ENCODE assay signal across 10 cellular contexts in the genomic region with DNA sequence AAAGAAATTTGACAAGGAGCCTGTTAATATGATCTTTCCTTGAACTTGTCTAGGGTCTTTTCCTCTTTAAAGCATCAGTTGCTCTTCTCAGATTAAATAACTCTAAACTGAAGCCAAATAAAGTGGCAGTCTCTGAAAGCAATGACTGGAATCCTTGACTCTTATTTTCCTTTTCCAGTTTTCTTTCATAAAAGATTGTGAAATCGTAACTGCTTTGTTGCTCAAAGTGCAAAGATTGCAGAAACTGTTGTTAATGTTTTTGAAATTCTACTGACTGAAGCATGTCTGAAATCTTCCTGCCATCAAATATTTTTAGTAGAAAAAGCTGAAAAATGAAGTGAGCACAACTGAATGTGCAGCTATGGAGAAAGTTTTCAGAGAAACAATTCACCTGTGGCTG. TPM values are rescaled to one million over a fixed set of nuclear protein-coding genes. Genes with fewer than 3 reads are reported as not detected.
DNase-seq lines count a peak whose midpoint lies in the region; ATAC-seq and TF ChIP-seq lines count a peak whose summit lies in the region.
"Had no signal": no experiment of that assay in that cellular context is flagged by ENCODE, and none has a peak within 500 bp of the region (broad histone marks: within the 10 kb centered on the region; RNA-seq: fewer than 3 reads in every experiment).

No MANE protein-coding gene starts in this region.

- TF ChIP-seq CTCF in CD14-positive monocyte (IDR thresholded peaks at IDR 0.05), result no peak
- no peak for TF ChIP-seq CTCF in HFFc6 (IDR thresholded peaks at IDR 0.05)
- no peak for TF ChIP-seq CTCF in natural killer cell (IDR thresholded peaks at IDR 0.05)
- no peak for TF ChIP-seq CTCF in Calu3 (IDR thresholded peaks at IDR 0.05; ENCODE audit: unreplicated experiment)

- BruUV-seq in Calu3 (replicated peaks; lab: Mats Ljungman, UMichigan), result no TSS peak

- DNase-seq in CD14-positive monocyte (ENCODE audit: low spot score) (no peak), HFFc6 (no peak), natural killer cell (no peak), Calu3 (no peak), SW 1271 (lab: John Stamatoyannopoulos, UW) (no peak)
- DNase-seq in activated naive CD8-positive, alpha-beta T cell treated with anti-CD3 and anti-CD28 coated beads, Interleukin-2, amount 50 U/mL, for 24 hours, result no peak
- no peak for DNase-seq in effector CD4-positive, alpha-beta T cell

- no peaks in the 10 kb centered on the region for H3K9me3 Mint-ChIP-seq in CD14-positive monocyte
- H3K9me3 Mint-ChIP-seq in HFFc6, result no peaks in the 10 kb centered on the region
- H3K9me3 Mint-ChIP-seq in activated naive CD8-positive, alpha-beta T cell treated with anti-CD3 and anti-CD28 coated beads, Interleukin-2, amount 50 U/mL, for 24 hours, result no peaks in the 10 kb centered on the region
- no peaks in the 10 kb centered on the region for H3K9me3 Mint-ChIP-seq in natural killer cell
- H3K9me3 Mint-ChIP-seq in Calu3 (ENCODE audit: low read depth, unreplicated experiment), result no peaks in the 10 kb centered on the region

- H3K4me3 Mint-ChIP-seq in CD14-positive monocyte (peak overlapping the region; percentile 93 to 99), HFFc6 (peak overlapping the region; percentile 11; the same call in 1 of the 2 replicates), natural killer cell (peak overlapping the region; percentile 45), Calu3 (ENCODE audit: low read depth, unreplicated experiment) (no peak overlapping the region)
- H3K4me3 Mint-ChIP-seq in activated naive CD8-positive, alpha-beta T cell treated with anti-CD3 and anti-CD28 coated beads, Interleukin-2, amount 50 U/mL, for 24 hours, result peak overlapping the region; percentile 91

- H3K27me3 Mint-ChIP-seq in CD14-positive monocyte (ENCODE audit: low read depth in 3 of 3), result peaks cover 0 to 3% (median 2%) of the 10 kb centered on the region in 3 donors
- H3K27me3 Mint-ChIP-seq in HFFc6 (ENCODE audit: insufficient read depth), result peaks cover 2% of the 10 kb centered on the region; the same call in 1 of the 2 replicates
- no peaks in the 10 kb centered on the region for H3K27me3 Mint-ChIP-seq in activated naive CD8-positive, alpha-beta T cell treated with anti-CD3 and anti-CD28 coated beads, Interleukin-2, amount 50 U/mL, for 24 hours
- H3K27me3 Mint-ChIP-seq in natural killer cell (ENCODE audit: low read depth in 2 of 2), result no peaks in the 10 kb centered on the region
- H3K27me3 Mint-ChIP-seq in Calu3 (ENCODE audit: unreplicated experiment), result no peaks in the 10 kb centered on the region

- peaks cover 25 to 26% of the 10 kb centered on the region in 2 donors for H3K36me3 Mint-ChIP-seq in CD14-positive monocyte
- H3K36me3 Mint-ChIP-seq in HFFc6 (ENCODE audit: low read depth), result peaks cover 4% of the 10 kb centered on the region; the same call in 1 of the 2 replicates
- H3K36me3 Mint-ChIP-seq in activated naive CD8-positive, alpha-beta T cell treated with anti-CD3 and anti-CD28 coated beads, Interleukin-2, amount 50 U/mL, for 24 hours (ENCODE audit: low read depth), result peaks cover 35% of the 10 kb centered on the region
- peaks cover 7% of the 10 kb centered on the region for H3K36me3 Mint-ChIP-seq in natural killer cell
- H3K36me3 Mint-ChIP-seq in Calu3 (ENCODE audit: insufficient read depth, unreplicated experiment), result peaks cover 35% of the 10 kb centered on the region

- H3K4me1 Mint-ChIP-seq in CD14-positive monocyte (peaks cover 43% of the 10 kb centered on the region), HFFc6 (ENCODE audit: low read depth) (peaks cover 28% of the 10 kb centered on the region), natural killer cell (peaks cover 44 to 57% of the 10 kb centered on the region in 2 donors), Calu3 (ENCODE audit: low read depth, unreplicated experiment) (no peaks in the 10 kb centered on the region)
- H3K4me1 Mint-ChIP-seq in activated naive CD8-positive, alpha-beta T cell treated with anti-CD3 and anti-CD28 coated beads, Interleukin-2, amount 50 U/mL, for 24 hours, result peaks cover 45% of the 10 kb centered on the region

- H3K27ac Mint-ChIP-seq in CD14-positive monocyte, result peak overlapping the region; percentile 96 to 99 (median 97)
- H3K27ac Mint-ChIP-seq in HFFc6, result no peak overlapping the region
- H3K27ac Mint-ChIP-seq in activated naive CD8-positive, alpha-beta T cell treated with anti-CD3 and anti-CD28 coated beads, Interleukin-2, amount 50 U/mL, for 24 hours, result peak overlapping the region; percentile 46
- H3K27ac Mint-ChIP-seq in natural killer cell, result peak overlapping the region in 1 of 2 donors; percentile 51
- no peak overlapping the region for H3K27ac Mint-ChIP-seq in Calu3 (ENCODE audit: unreplicated experiment)

- intact Hi-C loops in CD14-positive monocyte (cut with micrococcal nuclease) (no loop called here), natural killer cell (cut with micrococcal nuclease) (no loop called here), Calu3 (cut with micrococcal nuclease; ENCODE audit: unreplicated experiment) (loop anchor here (10.0 kb wide), 1 partner anchor 635 kb away; no protein-coding TSS in a partner anchor)

- CTCF ChIA-PET in Calu3 (lab: Charles Lee), result no interaction called here

- ATAC-seq in activated naive CD8-positive, alpha-beta T cell treated with anti-CD3 and anti-CD28 coated beads, Interleukin-2, amount 50 U/mL, for 24 hours, result no peak
- ATAC-seq in natural killer cell (no peak), GM19467 (IDR thresholded peaks at IDR 0.05; ENCODE audit: unreplicated experiment) (no peak)

RNA-seq across cellular contexts. Expression of a gene that starts 1.9 kb away (rescaled TPM):
- polyA plus RNA-seq in CD14-positive monocyte, result 10 to 100 TPM; 12.8 to 13.0 TPM
- 1 to 10 TPM; 7.3 to 9.6 (median 7.8) TPM for total RNA-seq in HFFc6 (2021; fragmentation: NEBNext Ultra II Directional; extraction: Animal tissue kit (Norgen Biotek cat#: 25700))
- 10 to 100 TPM; 26.0 to 36.8 (median 28.3) TPM for total RNA-seq in natural killer cell
- 23.1 and 23.5 TPM in 2 replicates for total RNA-seq in Calu3 (2022)

RNA-seq across cellular contexts. Expression of a gene that starts 2.3 kb away (rescaled TPM):
- 1 to 10 TPM; 4.6 to 9.1 TPM for polyA plus RNA-seq in CD14-positive monocyte
- total RNA-seq in HFFc6 (2021; fragmentation: NEBNext Ultra II Directional; extraction: Animal tissue kit (Norgen Biotek cat#: 25700)), result 10 to 100 TPM; 15.2 to 19.6 (median 18.3) TPM
- total RNA-seq in natural killer cell (10 to 100 TPM; 58.6 to 70.2 (median 61.7) TPM), Calu3 (2022) (36.0 and 39.5 TPM in 2 replicates)

RNA-seq across cellular contexts. Expression of a gene that starts 49.6 kb away (rescaled TPM):
- polyA plus RNA-seq in CD14-positive monocyte, result not detected
- not detected for total RNA-seq in HFFc6 (2021; fragmentation: NEBNext Ultra II Directional; extraction: Animal tissue kit (Norgen Biotek cat#: 25700))
- not detected for total RNA-seq in natural killer cell
- not detected in 2 replicates for total RNA-seq in Calu3 (2022)
- total RNA-seq: NCI-H460, SK-MEL-5 had no signal

Comparison
In these comparisons a context has a peak if more than half of its experiments do, and no peak if none do; other contexts are left out.
1. H3K27ac Mint-ChIP-seq: peak in CD14-positive monocyte (7 of 7) and activated naive CD8-positive, alpha-beta T cell treated with anti-CD3 and anti-CD28 coated beads, Interleukin-2, amount 50 U/mL, for 24 hours (single experiment); none in HFFc6 (single experiment) and Calu3 (single experiment).